ENCODE assay signal across 8 cellular contexts in genomic region chr10:95290801-95291633, GRCh38. TPM values are rescaled to one million over a fixed set of nuclear protein-coding genes. Genes with fewer than 3 reads are reported as not detected.
DNase-seq lines count a peak whose midpoint lies in the region; ATAC-seq and TF ChIP-seq lines count a peak whose summit lies in the region.

TSS of gene PDLIM1 (minus strand) at chr10:95291003. CDS start at chr10:95290915, 88 bp downstream.

- intact Hi-C loops in vagina (cut with DNase I), result no loop called here

- H3K9me3 ChIP-seq in muscle layer of duodenum (ENCODE audit: control insufficient read depth in 1 of 2, low read length in 2 of 2) (no peaks in the 10 kb centered on the region), vagina (no peaks in the 10 kb centered on the region)

- TF ChIP-seq CTCF in GM12875 (IDR thresholded peaks at IDR 0.05; ENCODE audit: borderline replicate concordance, insufficient read depth, low read depth, low read length) (peak; percentile 37; the same call in 1 of the 2 replicates), vagina (IDR thresholded peaks at IDR 0.05) (peak in 1 of 3 experiments; percentile 25)

- H3K27me3 ChIP-seq in muscle layer of duodenum (ENCODE audit: low read depth, low read length) (no peaks in the 10 kb centered on the region), vagina (no peaks in the 10 kb centered on the region)

- TF ChIP-seq POLR2A in erythroblast (IDR thresholded peaks at IDR 0.05; ENCODE audit: low read length), result peak; percentile 63
- TF ChIP-seq POLR2A in vagina (IDR thresholded peaks at IDR 0.05), result peak in 1 of 2 donors; percentile 86

- peaks cover 6 to 12% of the 10 kb centered on the region in 2 donors for H3K4me1 ChIP-seq in muscle layer of duodenum (ENCODE audit: control insufficient read depth in 1 of 2, insufficient read depth in 2 of 2, low read length in 2 of 2)
- peaks cover 58% of the 10 kb centered on the region for H3K4me1 ChIP-seq in vagina

- peak; percentile 54 for ATAC-seq in HG02642 (IDR thresholded peaks at IDR 0.05; ENCODE audit: poor library complexity, unreplicated experiment)

- peak within 1 kb of the TSS; percentile 67 for H3K4me3 ChIP-seq in GM12875 (ENCODE audit: low read depth, low read length)
- H3K4me3 ChIP-seq in muscle layer of duodenum (ENCODE audit: low read depth in 1 of 2, low read length in 2 of 2), result peak within 1 kb of the TSS; percentile 43 to 72
- H3K4me3 ChIP-seq in vagina, result peak within 1 kb of the TSS; percentile 78 to 89

- H3K27ac ChIP-seq in muscle layer of duodenum (ENCODE audit: low read length) (peak within 1 kb of the TSS; percentile 86), vagina (peak within 1 kb of the TSS; percentile 94)

- DNase-seq in 8988T (peak; percentile 83), NCI-H1105 treated with DMSO at 0.1 percent for 48 hours (lab: John Stamatoyannopoulos, UW) (peak; percentile 18), erythroblast (lab: John Stamatoyannopoulos, UW) (peak; percentile 77 to 80), vagina (ENCODE audit: extremely low spot score in 2 of 2) (no peak)
- peak; percentile 35 for DNase-seq in activated CD4-positive, alpha-beta T cell treated with anti-CD3 and anti-CD28 coated beads for 48 hours

- H3K36me3 ChIP-seq in muscle layer of duodenum (ENCODE audit: control insufficient read depth in 1 of 2, insufficient read depth in 2 of 2, low read length in 2 of 2) (no peaks in the 10 kb centered on the region), vagina (no peaks in the 10 kb centered on the region)

RNA-seq across cellular contexts. Expression of gene PDLIM1, which starts in this region (rescaled TPM):
- total RNA-seq in vagina, result 181 TPM

Comparison
In these comparisons a context has a peak if more than half of its experiments do, and no peak if none do; other contexts are left out.
1. DNase-seq: peak in 8988T (single experiment), NCI-H1105 treated with DMSO at 0.1 percent for 48 hours (single experiment), activated CD4-positive, alpha-beta T cell treated with anti-CD3 and anti-CD28 coated beads for 48 hours (single experiment) and erythroblast (2 of 2); none in vagina (0 of 2).
2. Peak in every context shown above with its lines, with median percentiles within 50 percentile points of each other: H3K4me3 ChIP-seq.